24 cellular contexts compared by ENCODE assay signal in genomic region chr4:43680416-43680815, GRCh38.
DNase-seq lines count a peak whose midpoint lies in the region; ATAC-seq, FAIRE-seq and TF ChIP-seq lines count a peak whose summit lies in the region.
"Had no signal": no experiment of that assay in that cellular context is flagged by ENCODE, and none has a peak within 500 bp of the region (broad histone marks: within the 10 kb centered on the region; RNA-seq: fewer than 3 reads in every experiment).

No MANE protein-coding gene starts in this region.

- no peak for ATAC-seq in K562
- no peak for ATAC-seq in activated CD8-positive, alpha-beta memory T cell treated with anti-CD3 and anti-CD28 coated beads, Interleukin-2, amount 10 ng/mL, durations not matched to agents 7 days and 5 days
- no peak for ATAC-seq in psoas muscle
- ATAC-seq: A549; CD8-positive, alpha-beta T cell; SK-N-SH treated with all-trans-retinoic acid at 6 μM for 48 hours had no signal

- H3K27ac ChIP-seq in K562 (ENCODE audit: extremely low read depth, low read depth, low read length) = no peak overlapping the region
- H3K27ac ChIP-seq in psoas muscle = no peak overlapping the region
- H3K27ac ChIP-seq: A549; BLaER1 treated with 17β-estradiol and CSF1 and Interleukin-3, amounts not matched to agents 10 nM and 100 nM had no signal

- FAIRE-seq in K562 (lab: Jason Lieb, UNC) = no peak
- FAIRE-seq: A549, HTR-8/SVneo had no signal

- H2AFZ ChIP-seq in K562 (ENCODE audit: low read depth, low read length) = no peak overlapping the region

- no peak overlapping the region for H3K4me3 ChIP-seq in K562
- no peak overlapping the region for H3K4me3 ChIP-seq in psoas muscle
- H3K4me3 ChIP-seq: A549; BLaER1 treated with 17β-estradiol and CSF1 and Interleukin-3, amounts not matched to agents 10 nM and 100 nM; HAP-1 had no signal

- no peaks in the 10 kb centered on the region for H4K20me1 ChIP-seq in K562 (replicated peaks; ENCODE audit: control insufficient read depth, insufficient read depth, low read length)
- H4K20me1 ChIP-seq: BLaER1 treated with 17β-estradiol and CSF1 and Interleukin-3, amounts not matched to agents 10 nM and 100 nM had no signal

- no peaks in the 10 kb centered on the region for H3K36me3 Mint-ChIP-seq in activated CD8-positive, alpha-beta memory T cell treated with anti-CD3 and anti-CD28 coated beads, Interleukin-2, amount 10 ng/mL, durations not matched to agents 7 days and 5 days
- H3K36me3 Mint-ChIP-seq: CD8-positive, alpha-beta T cell had no signal

- no peaks in the 10 kb centered on the region for H3K79me2 ChIP-seq in K562 (ENCODE audit: control insufficient read depth, insufficient read depth, low read length)

- CTCF ChIA-PET in K562 (lab: Yijun Ruan, JAX; ENCODE audit: low intra/inter-chr PET ratio) = no interaction called here
- CTCF ChIA-PET in activated CD8-positive, alpha-beta memory T cell treated with anti-CD3 and anti-CD28 coated beads, Interleukin-2, amount 10 ng/mL, durations not matched to agents 7 days and 5 days (lab: Charles Lee) = no interaction called here

- peak; percentile 34 for DNase-seq in G401 (ENCODE audit: low spot score)
- no peak for DNase-seq in K562 (ENCODE audit: extremely low read depth in 1 of 4, low spot score in 3 of 4)
- peak; percentile 26 for DNase-seq in left kidney (ENCODE audit: low read depth, low spot score)
- DNase-seq in occipital lobe (lab: John Stamatoyannopoulos, UW) = peak; percentile 1
- DNase-seq in H4 (ENCODE audit: low spot score) = no peak
- DNase-seq in activated CD8-positive, alpha-beta memory T cell treated with anti-CD3 and anti-CD28 coated beads, Interleukin-2, amount 10 ng/mL, durations not matched to agents 7 days and 5 days = no peak
- DNase-seq in psoas muscle = no peak
- DNase-seq: Calu3; CD8-positive, alpha-beta T cell; DMS79 treated with DMSO at 0.1 percent for 48 hours; IMR-90; MM.1S; NCI-H1092 treated with DMSO at 0.1 percent for 48 hours; NCI-H146; NCI-H2029 treated with DMSO at 0.1 percent for 48 hours; NCI-H510A; NCI-H82; RPMI8226; SHP77 treated with DMSO at 0.1 percent for 48 hours had no signal

- H3K36me3 ChIP-seq in K562 (ENCODE audit: control insufficient read depth, insufficient read depth, low read length) (no peaks in the 10 kb centered on the region), psoas muscle (ENCODE audit: insufficient read depth in 1 of 2, low read depth in 1 of 2) (no peaks in the 10 kb centered on the region)
- H3K36me3 ChIP-seq: BLaER1 treated with 17β-estradiol and CSF1 and Interleukin-3, amounts not matched to agents 10 nM and 100 nM; HAP-1 had no signal

- no TSS peak for BruUV-seq in K562 (replicated peaks; lab: Mats Ljungman, UMichigan)

- no peak overlapping the region for H3K9ac ChIP-seq in K562 (ENCODE audit: insufficient read depth in 1 of 2, low read depth in 2 of 2, low read length in 2 of 2)
- H3K9ac ChIP-seq: BLaER1 treated with 17β-estradiol and CSF1 and Interleukin-3, amounts not matched to agents 10 nM and 100 nM had no signal

- H3K4me2 ChIP-seq in K562 (ENCODE audit: insufficient read depth, low read length) = no peak overlapping the region
- H3K4me2 ChIP-seq: A549; BLaER1 treated with 17β-estradiol and CSF1 and Interleukin-3, amounts not matched to agents 10 nM and 100 nM had no signal

- H3K4me3 Mint-ChIP-seq in activated CD8-positive, alpha-beta memory T cell treated with anti-CD3 and anti-CD28 coated beads, Interleukin-2, amount 10 ng/mL, durations not matched to agents 7 days and 5 days = no peak overlapping the region
- H3K4me3 Mint-ChIP-seq: CD8-positive, alpha-beta T cell had no signal

- intact Hi-C loops in K562 (cut with micrococcal nuclease) = no loop called here
- intact Hi-C loops in psoas muscle (cut with DNase I) = loop anchor here in 1 of 2 donors (5.0 kb wide), 1 partner anchor 642 kb away; no protein-coding TSS in a partner anchor

- no peaks in the 10 kb centered on the region for H3K27me3 Mint-ChIP-seq in activated CD8-positive, alpha-beta memory T cell treated with anti-CD3 and anti-CD28 coated beads, Interleukin-2, amount 10 ng/mL, durations not matched to agents 7 days and 5 days

- no peak overlapping the region for H3K27ac Mint-ChIP-seq in activated CD8-positive, alpha-beta memory T cell treated with anti-CD3 and anti-CD28 coated beads, Interleukin-2, amount 10 ng/mL, durations not matched to agents 7 days and 5 days
- H3K27ac Mint-ChIP-seq: CD8-positive, alpha-beta T cell had no signal

- in situ Hi-C loops in G401 (cut with HindIII; ENCODE audit: low sequenced_read_pairs) = no loop called here
- in situ Hi-C loops in K562 (cut with MboI) = no loop called here

- H3K9me3 ChIP-seq in K562 (replicated peaks; ENCODE audit: control insufficient read depth, insufficient read depth, low read depth, low read length) = peaks cover 1% of the 10 kb centered on the region; the same call in 1 of the 2 replicates
- H3K9me3 ChIP-seq in psoas muscle = no peaks in the 10 kb centered on the region
- H3K9me3 ChIP-seq: A549, HAP-1 had no signal

- POLR2A ChIA-PET in K562 (lab: Yijun Ruan, JAX) = no interaction called here

- TF ChIP-seq EP300 in K562 (IDR thresholded peaks at IDR 0.05; ENCODE audit: low read length) = no peak

- H3K27me3 ChIP-seq in K562 (ENCODE audit: control insufficient read depth in 2 of 2, insufficient read depth in 2 of 2, low read length in 2 of 2) (no peaks in the 10 kb centered on the region), psoas muscle (ENCODE audit: insufficient read depth in 3 of 3, low read length in 2 of 3) (no peaks in the 10 kb centered on the region)
- H3K27me3 ChIP-seq: BLaER1 treated with 17β-estradiol and CSF1 and Interleukin-3, amounts not matched to agents 10 nM and 100 nM had no signal

- H3K4me1 Mint-ChIP-seq in activated CD8-positive, alpha-beta memory T cell treated with anti-CD3 and anti-CD28 coated beads, Interleukin-2, amount 10 ng/mL, durations not matched to agents 7 days and 5 days = no peaks in the 10 kb centered on the region

- H3K9me1 ChIP-seq in K562 (ENCODE audit: control insufficient read depth, insufficient read depth, low read length) = no peaks in the 10 kb centered on the region

- H3K4me1 ChIP-seq in K562 (replicated peaks in 1 of 2; ENCODE audit: control insufficient read depth in 2 of 2, insufficient read depth in 2 of 2, low read length in 2 of 2) = no peaks in the 10 kb centered on the region
- H3K4me1 ChIP-seq in psoas muscle = no peaks in the 10 kb centered on the region
- H3K4me1 ChIP-seq: A549, HAP-1 had no signal

- TF ChIP-seq RAD21 in K562 (CRISPR knock-in tag; conservative IDR thresholded peaks at IDR 0.05 in 1 of 2, IDR thresholded peaks at IDR 0.05 in 1 of 2) = no peak

- peaks cover 8% of the 10 kb centered on the region for H3K9me3 Mint-ChIP-seq in activated CD8-positive, alpha-beta memory T cell treated with anti-CD3 and anti-CD28 coated beads, Interleukin-2, amount 10 ng/mL, durations not matched to agents 7 days and 5 days (ENCODE audit: low read depth)

- WGBS in K562 (ENCODE audit: insufficient coverage, low coverage, missing lambda C conversion rate) = 0% methylated on average over 1 of the region's 1 CpG
- 66 to 76% (median 73%) methylated on average over 1 of the region's 1 CpG for WGBS in psoas muscle, 3 donors

- TF ChIP-seq POLR2A in K562 (conservative IDR thresholded peaks at IDR 0.05) = no peak

- TF ChIP-seq CTCF in K562 (IDR thresholded peaks at IDR 0.05 in 2 of 3, conservative IDR thresholded peaks at IDR 0.05 in 1 of 3; ENCODE audit: insufficient read depth in 2 of 3, low read depth in 1 of 3, low read length in 3 of 3) (no peak), psoas muscle (IDR thresholded peaks at IDR 0.05) (no peak)

TF ChIP-seq in K562, 482 proteins besides CTCF, POLR2A, EP300 and RAD21:
- TF ChIP-seq SP1 (CRISPR knock-in tag; IDR thresholded peaks at IDR 0.05) = no peak
- TF ChIP-seq SRSF7 (optimal IDR thresholded peaks at IDR 0.05; ENCODE audit: low read depth, low read length) = no peak
- TF ChIP-seq ZNF76 (CRISPR knock-in tag; IDR thresholded peaks at IDR 0.05; ENCODE audit: borderline replicate concordance) = no peak
- no peak for TF ChIP-seq DIDO1 (tag; IDR thresholded peaks at IDR 0.05; ENCODE audit: low read depth)
- no peak for TF ChIP-seq PTBP1 (IDR thresholded peaks at IDR 0.05; ENCODE audit: low read depth, low read length)
- TF ChIP-seq RFX1 (IDR thresholded peaks at IDR 0.05) = peak; percentile 21; the same call in 1 of the 2 replicates
- TF ChIP-seq HMG20B (CRISPR knock-in tag; IDR thresholded peaks at IDR 0.05) = no peak

Comparison
In these comparisons a context has a peak if more than half of its experiments do, and no peak if none do; other contexts are left out.
1. DNase-seq: peak in G401 (single experiment), left kidney (single experiment) and occipital lobe (single experiment); none in K562 (0 of 4), H4 (single experiment), activated CD8-positive, alpha-beta memory T cell treated with anti-CD3 and anti-CD28 coated beads, Interleukin-2, amount 10 ng/mL, durations not matched to agents 7 days and 5 days (single experiment) and psoas muscle (0 of 2).